ENCODE assay signal across 2 cellular contexts in the genomic region with DNA sequence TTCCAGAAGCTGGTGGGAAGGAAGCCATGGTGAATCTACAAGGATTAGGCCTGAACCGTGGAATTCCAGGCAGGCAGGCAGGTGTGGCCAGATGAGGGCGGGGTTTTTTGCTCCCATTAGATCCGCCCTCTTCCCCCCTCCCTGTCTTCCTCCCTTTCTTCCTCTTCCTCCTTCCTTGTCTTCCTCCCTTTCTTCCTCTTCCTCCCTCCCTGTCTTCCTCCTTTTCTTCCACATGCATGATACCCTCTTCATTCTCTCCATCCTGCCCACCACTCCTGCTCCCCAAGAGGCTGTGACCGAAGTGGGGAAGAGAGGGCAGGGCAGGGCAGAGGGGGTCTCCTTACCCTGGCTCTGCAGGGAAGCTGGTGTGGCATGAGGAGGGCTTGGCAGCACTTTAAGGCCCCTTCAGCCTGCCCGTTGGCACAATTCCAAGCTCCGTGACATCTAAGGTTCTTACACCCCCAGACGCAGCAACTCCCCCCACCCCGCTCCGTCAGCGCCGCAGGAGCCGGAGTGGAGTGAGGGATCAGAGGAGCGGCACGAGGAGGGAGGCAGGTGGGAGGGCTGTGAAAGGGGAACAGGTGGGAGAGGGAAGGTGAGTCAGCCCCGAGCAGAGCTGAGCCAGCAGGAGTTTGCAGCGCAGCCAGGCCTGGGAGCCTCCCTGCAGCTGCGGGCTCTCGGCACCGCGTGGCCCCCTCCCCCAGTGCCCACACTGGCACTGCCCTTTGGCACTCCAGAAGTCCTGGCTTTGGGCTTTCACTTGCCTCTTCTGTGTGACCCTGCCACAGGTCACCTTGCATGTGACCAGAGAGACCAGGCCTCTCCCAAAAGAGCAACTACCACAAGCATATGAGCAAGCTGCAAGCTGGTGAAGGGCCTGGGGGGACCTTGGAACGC.
TF ChIP-seq lines count a peak whose summit lies in the region.

No MANE protein-coding gene starts in this region.

TF ChIP-seq in Ishikawa, 13 proteins besides CTCF, POLR2A, EP300 and RAD21:
- no peak for TF ChIP-seq EGR1 (IDR thresholded peaks at IDR 0.05)
- no peak for TF ChIP-seq CREB1 (IDR thresholded peaks at IDR 0.05; ENCODE audit: low read depth)
- no peak for TF ChIP-seq FOXM1 (IDR thresholded peaks at IDR 0.05; ENCODE audit: borderline replicate concordance, low read depth)
- TF ChIP-seq, protein P1, sequence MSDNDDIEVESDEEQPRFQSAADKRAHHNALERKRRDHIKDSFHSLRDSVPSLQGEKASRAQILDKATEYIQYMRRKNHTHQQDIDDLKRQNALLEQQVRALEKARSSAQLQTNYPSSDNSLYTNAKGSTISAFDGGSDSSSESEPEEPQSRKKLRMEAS (IDR thresholded peaks at IDR 0.05): peak; percentile 84
- no peak for TF ChIP-seq CEBPB (IDR thresholded peaks at IDR 0.05)
- peak; percentile 82 for TF ChIP-seq NFIC (IDR thresholded peaks at IDR 0.05)
- TF ChIP-seq, protein P2, sequence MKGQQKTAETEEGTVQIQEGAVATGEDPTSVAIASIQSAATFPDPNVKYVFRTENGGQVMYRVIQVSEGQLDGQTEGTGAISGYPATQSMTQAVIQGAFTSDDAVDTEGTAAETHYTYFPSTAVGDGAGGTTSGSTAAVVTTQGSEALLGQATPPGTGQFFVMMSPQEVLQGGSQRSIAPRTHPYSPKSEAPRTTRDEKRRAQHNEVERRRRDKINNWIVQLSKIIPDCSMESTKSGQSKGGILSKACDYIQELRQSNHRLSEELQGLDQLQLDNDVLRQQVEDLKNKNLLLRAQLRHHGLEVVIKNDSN (IDR thresholded peaks at IDR 0.05): peak; percentile 25; the same call in 1 of the 2 replicates
- TF ChIP-seq, protein P3, sequence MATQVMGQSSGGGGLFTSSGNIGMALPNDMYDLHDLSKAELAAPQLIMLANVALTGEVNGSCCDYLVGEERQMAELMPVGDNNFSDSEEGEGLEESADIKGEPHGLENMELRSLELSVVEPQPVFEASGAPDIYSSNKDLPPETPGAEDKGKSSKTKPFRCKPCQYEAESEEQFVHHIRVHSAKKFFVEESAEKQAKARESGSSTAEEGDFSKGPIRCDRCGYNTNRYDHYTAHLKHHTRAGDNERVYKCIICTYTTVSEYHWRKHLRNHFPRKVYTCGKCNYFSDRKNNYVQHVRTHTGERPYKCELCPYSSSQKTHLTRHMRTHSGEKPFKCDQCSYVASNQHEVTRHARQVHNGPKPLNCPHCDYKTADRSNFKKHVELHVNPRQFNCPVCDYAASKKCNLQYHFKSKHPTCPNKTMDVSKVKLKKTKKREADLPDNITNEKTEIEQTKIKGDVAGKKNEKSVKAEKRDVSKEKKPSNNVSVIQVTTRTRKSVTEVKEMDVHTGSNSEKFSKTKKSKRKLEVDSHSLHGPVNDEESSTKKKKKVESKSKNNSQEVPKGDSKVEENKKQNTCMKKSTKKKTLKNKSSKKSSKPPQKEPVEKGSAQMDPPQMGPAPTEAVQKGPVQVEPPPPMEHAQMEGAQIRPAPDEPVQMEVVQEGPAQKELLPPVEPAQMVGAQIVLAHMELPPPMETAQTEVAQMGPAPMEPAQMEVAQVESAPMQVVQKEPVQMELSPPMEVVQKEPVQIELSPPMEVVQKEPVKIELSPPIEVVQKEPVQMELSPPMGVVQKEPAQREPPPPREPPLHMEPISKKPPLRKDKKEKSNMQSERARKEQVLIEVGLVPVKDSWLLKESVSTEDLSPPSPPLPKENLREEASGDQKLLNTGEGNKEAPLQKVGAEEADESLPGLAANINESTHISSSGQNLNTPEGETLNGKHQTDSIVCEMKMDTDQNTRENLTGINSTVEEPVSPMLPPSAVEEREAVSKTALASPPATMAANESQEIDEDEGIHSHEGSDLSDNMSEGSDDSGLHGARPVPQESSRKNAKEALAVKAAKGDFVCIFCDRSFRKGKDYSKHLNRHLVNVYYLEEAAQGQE (IDR thresholded peaks at IDR 0.05; ENCODE audit: low read depth): no peak
- peak; percentile 92 for TF ChIP-seq TEAD4 (IDR thresholded peaks at IDR 0.05)
- TF ChIP-seq YY1 (IDR thresholded peaks at IDR 0.05; ENCODE audit: low read depth): no peak
- peak; percentile 85 for TF ChIP-seq ZBTB7A (IDR thresholded peaks at IDR 0.05; ENCODE audit: low read depth)
- TF ChIP-seq TAF1 (IDR thresholded peaks at IDR 0.05; ENCODE audit: low read depth): 0 out of 2 replicates have a peak, but pooled peaks have one; percentile 22
- TF ChIP-seq TCF12 (IDR thresholded peaks at IDR 0.05; ENCODE audit: low read depth): peak; percentile 68; the same call in 1 of the 2 replicates
TF ChIP-seq in Ishikawa: peak in this region for 7.

TF ChIP-seq in K562, 482 proteins besides CTCF, POLR2A, EP300 and RAD21:
- TF ChIP-seq GTF2A2 (tag; IDR thresholded peaks at IDR 0.05): no peak
- peak in 1 of 2 experiments; percentile 46; a peak in 1 of 4 replicates for TF ChIP-seq ETV6 (IDR thresholded peaks at IDR 0.05; ENCODE audit: borderline replicate concordance in 1 of 2, low read depth in 2 of 2, low read length in 1 of 2)
- TF ChIP-seq ETV6 (CRISPR knock-in tag; IDR thresholded peaks at IDR 0.05; ENCODE audit: borderline replicate concordance): no peak
- TF ChIP-seq ILF3 (IDR thresholded peaks at IDR 0.05; ENCODE audit: borderline replicate concordance): no peak
- no peak for TF ChIP-seq ZNF121 (CRISPR knock-in tag; conservative IDR thresholded peaks at IDR 0.05)
- no peak for TF ChIP-seq MTF1 (CRISPR knock-in tag; IDR thresholded peaks at IDR 0.05; ENCODE audit: borderline replicate concordance)
- no peak for TF ChIP-seq ZNF143 (CRISPR knock-in tag; IDR thresholded peaks at IDR 0.05)
- no peak for TF ChIP-seq RFX5 (IDR thresholded peaks at IDR 0.05; ENCODE audit: low read depth, low read length)
- no peak for TF ChIP-seq ZBED1 (IDR thresholded peaks at IDR 0.05)
- TF ChIP-seq KDM4B (IDR thresholded peaks at IDR 0.05; ENCODE audit: borderline replicate concordance in 2 of 2, low read depth in 1 of 2): no peak
- TF ChIP-seq, protein P4, sequence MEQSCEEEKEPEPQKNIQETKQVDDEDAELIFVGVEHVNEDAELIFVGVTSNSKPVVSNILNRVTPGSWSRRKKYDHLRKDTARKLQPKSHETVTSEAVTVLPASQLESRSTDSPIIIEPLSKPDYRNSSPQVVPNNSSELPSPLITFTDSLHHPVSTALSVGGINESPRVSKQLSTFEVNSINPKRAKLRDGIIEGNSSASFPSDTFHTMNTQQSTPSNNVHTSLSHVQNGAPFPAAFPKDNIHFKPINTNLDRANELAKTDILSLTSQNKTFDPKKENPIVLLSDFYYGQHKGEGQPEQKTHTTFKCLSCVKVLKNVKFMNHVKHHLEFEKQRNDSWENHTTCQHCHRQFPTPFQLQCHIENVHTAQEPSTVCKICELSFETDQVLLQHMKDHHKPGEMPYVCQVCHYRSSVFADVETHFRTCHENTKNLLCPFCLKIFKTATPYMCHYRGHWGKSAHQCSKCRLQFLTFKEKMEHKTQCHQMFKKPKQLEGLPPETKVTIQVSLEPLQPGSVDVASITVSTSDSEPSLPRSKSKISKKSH (CRISPR knock-in tag; IDR thresholded peaks at IDR 0.05): no peak
- TF ChIP-seq SNRNP70 (optimal IDR thresholded peaks at IDR 0.05; ENCODE audit: low read depth, low read length): no peak
- TF ChIP-seq, protein P5, sequence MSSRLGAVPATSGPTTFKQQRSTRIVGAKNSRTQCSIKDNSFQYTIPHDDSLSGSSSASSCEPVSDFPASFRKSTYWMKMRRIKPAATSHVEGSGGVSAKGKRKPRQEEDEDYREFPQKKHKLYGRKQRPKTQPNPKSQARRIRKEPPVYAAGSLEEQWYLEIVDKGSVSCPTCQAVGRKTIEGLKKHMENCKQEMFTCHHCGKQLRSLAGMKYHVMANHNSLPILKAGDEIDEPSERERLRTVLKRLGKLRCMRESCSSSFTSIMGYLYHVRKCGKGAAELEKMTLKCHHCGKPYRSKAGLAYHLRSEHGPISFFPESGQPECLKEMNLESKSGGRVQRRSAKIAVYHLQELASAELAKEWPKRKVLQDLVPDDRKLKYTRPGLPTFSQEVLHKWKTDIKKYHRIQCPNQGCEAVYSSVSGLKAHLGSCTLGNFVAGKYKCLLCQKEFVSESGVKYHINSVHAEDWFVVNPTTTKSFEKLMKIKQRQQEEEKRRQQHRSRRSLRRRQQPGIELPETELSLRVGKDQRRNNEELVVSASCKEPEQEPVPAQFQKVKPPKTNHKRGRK (tag; IDR thresholded peaks at IDR 0.05): no peak
- no peak for TF ChIP-seq PHF21A (IDR thresholded peaks at IDR 0.05; ENCODE audit: borderline replicate concordance, low read depth)
- no peak for TF ChIP-seq SMC3 (conservative IDR thresholded peaks at IDR 0.05; ENCODE audit: insufficient read depth, low read depth, low read length)
- TF ChIP-seq, protein P6, sequence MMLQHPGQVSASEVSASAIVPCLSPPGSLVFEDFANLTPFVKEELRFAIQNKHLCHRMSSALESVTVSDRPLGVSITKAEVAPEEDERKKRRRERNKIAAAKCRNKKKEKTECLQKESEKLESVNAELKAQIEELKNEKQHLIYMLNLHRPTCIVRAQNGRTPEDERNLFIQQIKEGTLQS (IDR thresholded peaks at IDR 0.05): no peak
- TF ChIP-seq, protein P6 (CRISPR knock-in tag; conservative IDR thresholded peaks at IDR 0.05): no peak
- peak; percentile 79 for TF ChIP-seq NFIC (IDR thresholded peaks at IDR 0.05)
- TF ChIP-seq NCOA4 (IDR thresholded peaks at IDR 0.05; ENCODE audit: partially characterized antibody): no peak
- peak; percentile 10; the same call in 1 of the 2 replicates for TF ChIP-seq ELF1 (tag; IDR thresholded peaks at IDR 0.05)
